ENCODE assay signal across 15 cellular contexts in genomic region chr1:10502206-10502605, GRCh38. TPM values are rescaled to one million over a fixed set of nuclear protein-coding genes. Genes with fewer than 3 reads are reported as not detected.
"Had no signal": no experiment of that assay in that cellular context is flagged by ENCODE, and none has a peak within 500 bp of the region (broad histone marks: within the 10 kb centered on the region; RNA-seq: fewer than 3 reads in every experiment).

No MANE protein-coding gene starts in this region.

- H3K9me3 Mint-ChIP-seq: activated CD8-positive, alpha-beta T cell treated with anti-CD3 and anti-CD28 coated beads for 36 hours; natural killer cell; stimulated activated memory B cell treated with anti-CD40 and anti-IgM and Interleukin-4, amounts not matched to agents 10 μg/mL and 1 μg/mL and 100 μg/mL, for 72 hours; type B pancreatic cell had no signal

- H3K27ac Mint-ChIP-seq: activated CD8-positive, alpha-beta T cell treated with anti-CD3 and anti-CD28 coated beads for 36 hours; progenitor cell of endocrine pancreas; stimulated activated memory B cell treated with anti-CD40 and anti-IgM and Interleukin-4, amounts not matched to agents 10 μg/mL and 1 μg/mL and 100 μg/mL, for 72 hours; type B pancreatic cell had no signal

- H3K4me3 Mint-ChIP-seq: activated CD8-positive, alpha-beta T cell treated with anti-CD3 and anti-CD28 coated beads for 36 hours; natural killer cell; stimulated activated memory B cell treated with anti-CD40 and anti-IgM and Interleukin-4, amounts not matched to agents 10 μg/mL and 1 μg/mL and 100 μg/mL, for 72 hours; type B pancreatic cell had no signal

- FAIRE-seq: astrocyte, endothelial cell of umbilical vein had no signal

- DNase-seq: activated CD4-positive, CD25-positive, alpha-beta regulatory T cell treated with anti-CD3 and anti-CD28 coated beads, Interleukin-2, amount 50 U/mL, for 72 hours; activated CD8-positive, alpha-beta T cell treated with anti-CD3 and anti-CD28 coated beads for 36 hours; activated gamma-delta T cell; foreskin melanocyte; head of caudate nucleus; left lung; natural killer cell; nucleus accumbens; right cardiac atrium had no signal

- H3K27me3 Mint-ChIP-seq: activated CD8-positive, alpha-beta T cell treated with anti-CD3 and anti-CD28 coated beads for 36 hours; progenitor cell of endocrine pancreas; stimulated activated memory B cell treated with anti-CD40 and anti-IgM and Interleukin-4, amounts not matched to agents 10 μg/mL and 1 μg/mL and 100 μg/mL, for 72 hours; type B pancreatic cell had no signal

- H3K27me3 ChIP-seq: left lung, suprapubic skin had no signal

- H3K36me3 Mint-ChIP-seq: natural killer cell; stimulated activated memory B cell treated with anti-CD40 and anti-IgM and Interleukin-4, amounts not matched to agents 10 μg/mL and 1 μg/mL and 100 μg/mL, for 72 hours; type B pancreatic cell had no signal

- H3K9me3 ChIP-seq: left lung, suprapubic skin had no signal

- H3K36me3 ChIP-seq: left lung, suprapubic skin had no signal

- H3K4me3 ChIP-seq: left lung, suprapubic skin had no signal

- H3K27ac ChIP-seq: left lung, suprapubic skin had no signal

- ATAC-seq: activated CD8-positive, alpha-beta T cell treated with anti-CD3 and anti-CD28 coated beads for 36 hours; left lung; natural killer cell; right cardiac atrium; stimulated activated memory B cell treated with anti-CD40 and anti-IgM and Interleukin-4, amounts not matched to agents 10 μg/mL and 1 μg/mL and 100 μg/mL, for 72 hours had no signal

RNA-seq across cellular contexts. Expression of gene CORT, which starts 52.4 kb away (rescaled TPM):
- total RNA-seq: endothelial cell of umbilical vein, natural killer cell, suprapubic skin had no signal
